Comparison of ENCODE assay signal across 2 cellular contexts in genomic region chr11:96221244-96222070, GRCh38.
TF ChIP-seq lines count a peak whose summit lies in the region.

No MANE protein-coding gene starts in this region.

TF ChIP-seq in SK-N-SH treated with all-trans-retinoic acid at 6 μM for 48 hours, 23 proteins besides CTCF, POLR2A, EP300 and RAD21 (continued from another document):
- TF ChIP-seq POU6F1 (CRISPR knock-in tag; IDR thresholded peaks at IDR 0.05; ENCODE audit: borderline replicate concordance, low read depth) (no peak), ZNF565 (CRISPR knock-in tag; conservative IDR thresholded peaks at IDR 0.05; ENCODE audit: low read depth) (no peak), ARNTL (CRISPR knock-in tag; IDR thresholded peaks at IDR 0.05; ENCODE audit: borderline replicate concordance, low read depth) (no peak), ZNF8 (CRISPR knock-in tag; IDR thresholded peaks at IDR 0.05) (no peak), SNAI2 (CRISPR knock-in tag; IDR thresholded peaks at IDR 0.05) (no peak), PPARA (CRISPR knock-in tag; IDR thresholded peaks at IDR 0.05; ENCODE audit: borderline replicate concordance) (no peak), TCF4 (CRISPR knock-in tag; IDR thresholded peaks at IDR 0.05; ENCODE audit: borderline replicate concordance) (no peak), GLIS3 (CRISPR knock-in tag; IDR thresholded peaks at IDR 0.05) (no peak)
- TF ChIP-seq, protein P1, sequence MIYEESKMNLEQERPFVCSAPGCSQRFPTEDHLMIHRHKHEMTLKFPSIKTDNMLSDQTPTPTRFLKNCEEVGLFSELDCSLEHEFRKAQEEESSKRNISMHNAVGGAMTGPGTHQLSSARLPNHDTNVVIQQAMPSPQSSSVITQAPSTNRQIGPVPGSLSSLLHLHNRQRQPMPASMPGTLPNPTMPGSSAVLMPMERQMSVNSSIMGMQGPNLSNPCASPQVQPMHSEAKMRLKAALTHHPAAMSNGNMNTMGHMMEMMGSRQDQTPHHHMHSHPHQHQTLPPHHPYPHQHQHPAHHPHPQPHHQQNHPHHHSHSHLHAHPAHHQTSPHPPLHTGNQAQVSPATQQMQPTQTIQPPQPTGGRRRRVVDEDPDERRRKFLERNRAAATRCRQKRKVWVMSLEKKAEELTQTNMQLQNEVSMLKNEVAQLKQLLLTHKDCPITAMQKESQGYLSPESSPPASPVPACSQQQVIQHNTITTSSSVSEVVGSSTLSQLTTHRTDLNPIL (CRISPR knock-in tag; IDR thresholded peaks at IDR 0.05; ENCODE audit: low read depth), result no peak

TF ChIP-seq in SK-N-SH, 30 proteins besides CTCF, POLR2A, EP300 and RAD21 (continued from another document):
- TF ChIP-seq FOSL2 (IDR thresholded peaks at IDR 0.05; ENCODE audit: borderline replicate concordance, low read depth), result no peak
- no peak for TF ChIP-seq RFX5 (IDR thresholded peaks at IDR 0.05; ENCODE audit: low read length)
- no peak for TF ChIP-seq REST (IDR thresholded peaks at IDR 0.05; ENCODE audit: low read depth, low read length)
